ENCODE assay signal across 1 cellular context in genomic region chr9:130026583-130027427, GRCh38.
TF ChIP-seq lines count a peak whose summit lies in the region.

No MANE protein-coding gene starts in this region.

TF ChIP-seq in HepG2, 621 proteins besides CTCF, POLR2A, EP300 and RAD21:
- TF ChIP-seq ZFP36L1 (CRISPR knock-in tag; IDR thresholded peaks at IDR 0.05) = no peak
- no peak for TF ChIP-seq PAXIP1 (CRISPR knock-in tag; conservative IDR thresholded peaks at IDR 0.05)
- no peak for TF ChIP-seq ZFY (CRISPR knock-in tag; IDR thresholded peaks at IDR 0.05)
- TF ChIP-seq SP140L (CRISPR knock-in tag; IDR thresholded peaks at IDR 0.05; ENCODE audit: borderline replicate concordance) = no peak
- TF ChIP-seq ZNF609 (CRISPR knock-in tag; IDR thresholded peaks at IDR 0.05; ENCODE audit: borderline replicate concordance) = no peak
